In genomic region chr7:25098096-25099046, GRCh38 we compare ENCODE assay signal across 8 cellular contexts. TPM values are rescaled to one million over a fixed set of nuclear protein-coding genes. Genes with fewer than 3 reads are reported as not detected.
A peak's percentile ranks its signal among the peaks of the same experiment; 100 is the strongest.
DNase-seq lines count a peak whose midpoint lies in the region; ATAC-seq and TF ChIP-seq lines count a peak whose summit lies in the region.

No MANE protein-coding gene starts in this region.

- peak; percentile 78 for DNase-seq in CD1c-positive myeloid dendritic cell (ENCODE audit: extremely low spot score)
- peak; percentile 72 for DNase-seq in RPMI7951 (ENCODE audit: low read depth)
- DNase-seq in foreskin melanocyte: peak; percentile 46
- DNase-seq in occipital lobe (lab: John Stamatoyannopoulos, UW): peak; percentile 8
- no peak for DNase-seq in type B pancreatic cell (ENCODE audit: extremely low spot score, unreplicated experiment)

- no peak overlapping the region for H3K27ac Mint-ChIP-seq in activated T-helper 17 cell treated with anti-CD3 and anti-CD28 coated beads, Interleukin-2, amount 50 U/mL, for 72 hours
- no peak overlapping the region for H3K27ac Mint-ChIP-seq in type B pancreatic cell

- peak; percentile 94 for TF ChIP-seq CTCF in type B pancreatic cell (conservative IDR thresholded peaks at IDR 0.05)

- peaks cover 3% of the 10 kb centered on the region for H3K27me3 Mint-ChIP-seq in activated T-helper 17 cell treated with anti-CD3 and anti-CD28 coated beads, Interleukin-2, amount 50 U/mL, for 72 hours
- no peaks in the 10 kb centered on the region for H3K27me3 Mint-ChIP-seq in type B pancreatic cell

- TF ChIP-seq RAD21 in Ishikawa (IDR thresholded peaks at IDR 0.05; ENCODE audit: low read depth): peak; percentile 86

- H3K9me3 Mint-ChIP-seq in activated T-helper 17 cell treated with anti-CD3 and anti-CD28 coated beads, Interleukin-2, amount 50 U/mL, for 72 hours: no peaks in the 10 kb centered on the region
- no peaks in the 10 kb centered on the region for H3K9me3 Mint-ChIP-seq in type B pancreatic cell

- peaks cover 4% of the 10 kb centered on the region for H3K4me1 Mint-ChIP-seq in activated T-helper 17 cell treated with anti-CD3 and anti-CD28 coated beads, Interleukin-2, amount 50 U/mL, for 72 hours
- peaks cover 9% of the 10 kb centered on the region for H3K4me1 Mint-ChIP-seq in type B pancreatic cell (ENCODE audit: unreplicated experiment)

- ATAC-seq in GM19463 (IDR thresholded peaks at IDR 0.05; ENCODE audit: unreplicated experiment): peak; percentile 60
- ATAC-seq in activated T-helper 17 cell treated with anti-CD3 and anti-CD28 coated beads, Interleukin-2, amount 50 U/mL, for 72 hours (replicated peaks): peak; percentile 75

- H3K4me3 Mint-ChIP-seq in activated T-helper 17 cell treated with anti-CD3 and anti-CD28 coated beads, Interleukin-2, amount 50 U/mL, for 72 hours: no peak overlapping the region
- H3K4me3 Mint-ChIP-seq in type B pancreatic cell: no peak overlapping the region

- no peak for TF ChIP-seq EP300 in Ishikawa (IDR thresholded peaks at IDR 0.05; ENCODE audit: borderline replicate concordance)

- no peaks in the 10 kb centered on the region for H3K36me3 Mint-ChIP-seq in activated T-helper 17 cell treated with anti-CD3 and anti-CD28 coated beads, Interleukin-2, amount 50 U/mL, for 72 hours (ENCODE audit: low read depth)
- H3K36me3 Mint-ChIP-seq in type B pancreatic cell: no peaks in the 10 kb centered on the region

TF ChIP-seq in Ishikawa, 13 proteins besides CTCF, POLR2A, EP300 and RAD21:
- peak; percentile 26; the same call in 1 of the 2 replicates for TF ChIP-seq MAX (IDR thresholded peaks at IDR 0.05)
- TF ChIP-seq NFIC (IDR thresholded peaks at IDR 0.05): no peak

RNA-seq across cellular contexts. Expression of gene CYCS, which starts 26.7 kb away (rescaled TPM):
- total RNA-seq in RPMI7951 (2014; rRNA removed; shearing (Covaris generic)): 148 and 195 TPM in 2 replicates
- total RNA-seq in activated T-helper 17 cell treated with anti-CD3 and anti-CD28 coated beads, Interleukin-2, amount 50 U/mL, for 72 hours: 100 to 1,000 TPM; 105 to 234 TPM
- total RNA-seq in occipital lobe (90.2 TPM), type B pancreatic cell (ENCODE audit: low replicate concordance) (111 and 150 TPM in 2 replicates)
